In the genomic region with DNA sequence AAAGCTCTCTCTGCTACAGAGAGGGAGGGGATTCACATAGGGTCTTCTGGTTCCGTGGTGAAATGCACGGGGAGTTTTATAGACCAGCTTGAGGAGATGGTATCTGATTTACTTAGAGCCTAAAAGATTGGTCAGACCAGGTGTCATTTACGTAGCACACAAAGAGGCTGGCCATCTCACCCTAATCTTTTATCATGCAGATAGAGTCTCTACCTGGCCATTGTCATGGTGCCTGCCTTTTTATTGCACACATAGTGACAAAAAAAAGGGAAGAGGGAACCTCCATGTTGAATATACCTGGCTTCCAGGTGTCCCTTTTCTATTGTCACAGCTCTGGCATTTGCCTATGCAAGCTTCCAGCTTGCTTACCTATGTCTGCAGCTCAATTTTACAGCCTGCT, we compare ENCODE assay signal across 1 cellular context.
TF ChIP-seq lines count a peak whose summit lies in the region.

No MANE protein-coding gene starts in this region.

TF ChIP-seq in H1, 55 proteins besides CTCF, POLR2A, EP300 and RAD21:
- TF ChIP-seq SP1 (IDR thresholded peaks at IDR 0.05; ENCODE audit: low read depth, low read length) = 0 out of 2 replicates have a peak, but pooled peaks have one; percentile 26
- no peak for TF ChIP-seq RXRA (IDR thresholded peaks at IDR 0.05; ENCODE audit: insufficient read depth, low read depth, low read length)
- TF ChIP-seq HDAC2 (IDR thresholded peaks at IDR 0.05; ENCODE audit: borderline replicate concordance in 1 of 2, low read depth in 2 of 2, low read length in 2 of 2) = no peak
- TF ChIP-seq YY1 (IDR thresholded peaks at IDR 0.05; ENCODE audit: low read depth, low read length) = peak; percentile 68; the same call in 1 of the 2 replicates
- peak; percentile 86 for TF ChIP-seq POU5F1 (IDR thresholded peaks at IDR 0.05; ENCODE audit: low read depth, low read length)
- no peak for TF ChIP-seq ZNF274 (IDR thresholded peaks at IDR 0.05; ENCODE audit: borderline replicate concordance, extremely low read depth, low read length)
- no peak for TF ChIP-seq ASH2L (IDR thresholded peaks at IDR 0.05; ENCODE audit: low read length)
- TF ChIP-seq SAP30 (IDR thresholded peaks at IDR 0.05; ENCODE audit: insufficient read depth, insufficient replicate concordance, low read length) = no peak
- TF ChIP-seq BACH1 (IDR thresholded peaks at IDR 0.05; ENCODE audit: low read length) = no peak
- 0 out of 2 replicates have a peak, but pooled peaks have one; percentile 10 for TF ChIP-seq TAF1 (IDR thresholded peaks at IDR 0.05; ENCODE audit: low read depth, low read length)
- TF ChIP-seq TCF12 (IDR thresholded peaks at IDR 0.05; ENCODE audit: low read depth, low read length) = 0 out of 2 replicates have a peak, but pooled peaks have one; percentile 14
